In genomic region chr1:54950361-54951163, GRCh38 we compare ENCODE assay signal across 8 cellular contexts. TPM values are rescaled to one million over a fixed set of nuclear protein-coding genes. Genes with fewer than 3 reads are reported as not detected.
DNase-seq lines count a peak whose midpoint lies in the region; ATAC-seq and TF ChIP-seq lines count a peak whose summit lies in the region.

No MANE protein-coding gene starts in this region.

- H3K9me3 Mint-ChIP-seq in glutamatergic neuron (ENCODE audit: unreplicated experiment): peaks cover 7% of the 10 kb centered on the region
- H3K9me3 Mint-ChIP-seq in osteocyte (ENCODE audit: unreplicated experiment): no peaks in the 10 kb centered on the region
- peaks cover 8% of the 10 kb centered on the region for H3K9me3 Mint-ChIP-seq in type B pancreatic cell

- peaks cover 13% of the 10 kb centered on the region for H3K36me3 Mint-ChIP-seq in glutamatergic neuron (ENCODE audit: unreplicated experiment)
- H3K36me3 Mint-ChIP-seq in osteocyte (ENCODE audit: unreplicated experiment): no peaks in the 10 kb centered on the region
- H3K36me3 Mint-ChIP-seq in type B pancreatic cell: no peaks in the 10 kb centered on the region

- H3K27ac Mint-ChIP-seq in glutamatergic neuron (ENCODE audit: unreplicated experiment) (peak overlapping the region; percentile 96), osteocyte (ENCODE audit: unreplicated experiment) (peak overlapping the region; percentile 84), type B pancreatic cell (peak overlapping the region; percentile 64)

- peaks cover 6% of the 10 kb centered on the region for H3K4me1 Mint-ChIP-seq in glutamatergic neuron (ENCODE audit: low read depth, unreplicated experiment)
- peaks cover 33% of the 10 kb centered on the region for H3K4me1 Mint-ChIP-seq in osteocyte (ENCODE audit: unreplicated experiment)
- H3K4me1 Mint-ChIP-seq in type B pancreatic cell (ENCODE audit: unreplicated experiment): peaks cover 16% of the 10 kb centered on the region

- no peak for ATAC-seq in HG03159 (IDR thresholded peaks at IDR 0.05; ENCODE audit: unreplicated experiment)

- DNase-seq in GM12864 (ENCODE audit: low read depth) (no peak), LNCaP clone FGC (ENCODE audit: low read depth) (peak; percentile 44), RKO (ENCODE audit: low spot score) (peak; percentile 67), glutamatergic neuron (peak; percentile 80), osteocyte (ENCODE audit: extremely low spot score, unreplicated experiment) (peak; percentile 91), type B pancreatic cell (ENCODE audit: extremely low spot score, unreplicated experiment) (peak; percentile 78)
- DNase-seq in activated naive CD4-positive, alpha-beta T cell treated with anti-CD3 and anti-CD28 coated beads, Interleukin-2, amount 50 U/mL, for 16 hours: peak; percentile 17

- H3K4me3 Mint-ChIP-seq in glutamatergic neuron (ENCODE audit: unreplicated experiment) (peak overlapping the region; percentile 83), osteocyte (ENCODE audit: unreplicated experiment) (no peak overlapping the region), type B pancreatic cell (peak overlapping the region; percentile 70)

- H3K27me3 Mint-ChIP-seq in glutamatergic neuron (ENCODE audit: unreplicated experiment) (peaks cover 5% of the 10 kb centered on the region), osteocyte (ENCODE audit: unreplicated experiment) (no peaks in the 10 kb centered on the region), type B pancreatic cell (no peaks in the 10 kb centered on the region)

- H3K4me3 ChIP-seq in GM12864 (ENCODE audit: low read depth, low read length): no peak overlapping the region
- H3K4me3 ChIP-seq in LNCaP clone FGC (ENCODE audit: low read depth, low read length): no peak overlapping the region

- peak; percentile 80 for TF ChIP-seq CTCF in GM12864 (IDR thresholded peaks at IDR 0.05; ENCODE audit: low read depth, low read length, missing control alignments)
- peak; percentile 71 for TF ChIP-seq CTCF in LNCaP clone FGC (IDR thresholded peaks at IDR 0.05; ENCODE audit: control insufficient read depth, extremely low read depth, insufficient read depth)
- TF ChIP-seq CTCF in glutamatergic neuron (IDR thresholded peaks at IDR 0.05; ENCODE audit: partially characterized antibody, unreplicated experiment): peak; percentile 94
- TF ChIP-seq CTCF in osteocyte (IDR thresholded peaks at IDR 0.05): peak; percentile 84
- TF ChIP-seq CTCF in type B pancreatic cell (conservative IDR thresholded peaks at IDR 0.05): peak; percentile 91

RNA-seq across cellular contexts. Expression of gene TMEM61, which starts 29.9 kb away (rescaled TPM):
- total RNA-seq in glutamatergic neuron (ENCODE audit: unreplicated experiment) (not detected), osteocyte (not detected in 2 replicates), type B pancreatic cell (ENCODE audit: low replicate concordance) (2.9 and 3.8 TPM in 2 replicates)

RNA-seq across cellular contexts. Expression of gene BSND, which starts 48.2 kb away (rescaled TPM):
- total RNA-seq in glutamatergic neuron (ENCODE audit: unreplicated experiment) (not detected), osteocyte (not detected in 2 replicates), type B pancreatic cell (ENCODE audit: low replicate concordance) (0.05 TPM in 1 of 2 replicates, not detected in the other)
